14 cellular contexts compared by ENCODE assay signal in genomic region chr5:55218966-55219365, GRCh38. TPM values are rescaled to one million over a fixed set of nuclear protein-coding genes. Genes with fewer than 3 reads are reported as not detected.
DNase-seq lines count a peak whose midpoint lies in the region; ATAC-seq and TF ChIP-seq lines count a peak whose summit lies in the region.
"Had no signal": no experiment of that assay in that cellular context is flagged by ENCODE, and none has a peak within 500 bp of the region (broad histone marks: within the 10 kb centered on the region; RNA-seq: fewer than 3 reads in every experiment).

No MANE protein-coding gene starts in this region.

- peaks cover 63% of the 10 kb centered on the region for H3K27me3 Mint-ChIP-seq in T-helper 17 cell

- H3K27ac Mint-ChIP-seq in T-helper 17 cell: no peak overlapping the region
- H3K27ac Mint-ChIP-seq: stimulated activated naive CD8-positive, alpha-beta T cell treated with anti-CD3 and anti-CD28 coated beads, Interleukin-15, Interleukin-2, amounts not matched to agents 100 ng/mL and 50 ng/mL, for 24 hours had no signal

- no peak for ATAC-seq in lung (ENCODE audit: insufficient read depth, low FRiP score)
- no peak for ATAC-seq in T-helper 17 cell

- intact Hi-C loops in cardiac septum (cut with DNase I): no loop called here

- H3K36me3 Mint-ChIP-seq in T-helper 17 cell (ENCODE audit: low read depth): peaks cover 2% of the 10 kb centered on the region

- CTCF ChIA-PET in RWPE1 (lab: Yijun Ruan, JAX): interaction anchor here (0.6 to 1.3 kb wide), 9 partner anchors 9 to 1763 kb away, joined by 3 to 9 read pairs (median 4); partner anchors contain the start of gene CCNO

- peaks cover 0 to 12% of the 10 kb centered on the region in 2 donors for H3K4me1 ChIP-seq in lung (ENCODE audit: control insufficient read depth in 2 of 2, insufficient read depth in 2 of 2, low read length in 2 of 2)

- WGBS in lung, 2 donors: 35 to 52% methylated on average over 4 of the region's 4 CpGs

- peaks cover 5% of the 10 kb centered on the region for H3K27me3 ChIP-seq in lung (ENCODE audit: control insufficient read depth, insufficient read depth)

- H3K36me3 ChIP-seq in lung (ENCODE audit: control insufficient read depth in 2 of 2, insufficient read depth in 2 of 2, low read length in 2 of 2): no peaks in the 10 kb centered on the region

- H3K27ac ChIP-seq in RWPE1: no peak overlapping the region
- no peak overlapping the region for H3K27ac ChIP-seq in lung (ENCODE audit: low read depth in 1 of 2, low read length in 1 of 2)
- no peak overlapping the region for H3K27ac ChIP-seq in substantia nigra (ENCODE audit: low read depth, low read length, poor library complexity, severe bottlenecking)

- POLR2A ChIA-PET in RWPE1 (lab: Yijun Ruan, JAX; ENCODE audit: low non-redundant PET): interaction anchor here (0.5 kb wide), 1 partner anchor 634 kb away, joined by 4 read pairs; no protein-coding TSS in a partner anchor

- H3K4me3 Mint-ChIP-seq in T-helper 17 cell: no peak overlapping the region
- H3K4me3 Mint-ChIP-seq: stimulated activated naive CD8-positive, alpha-beta T cell treated with anti-CD3 and anti-CD28 coated beads, Interleukin-15, Interleukin-2, amounts not matched to agents 100 ng/mL and 50 ng/mL, for 24 hours had no signal

- peak; percentile 98 for DNase-seq in DMS53 treated with DMSO at 0.1 percent for 48 hours (lab: John Stamatoyannopoulos, UW; ENCODE audit: unreplicated experiment)
- DNase-seq in NCI-H146 treated with DMSO at 0.1 percent for 48 hours (lab: John Stamatoyannopoulos, UW; ENCODE audit: unreplicated experiment): peak; percentile 44
- peak; percentile 89 for DNase-seq in RWPE1 (ENCODE audit: low spot score)
- peak; percentile 88 for DNase-seq in lung (ENCODE audit: low spot score)
- no peak for DNase-seq in anterior cingulate cortex (lab: John Stamatoyannopoulos, UW)
- no peak for DNase-seq in cardiac septum (ENCODE audit: low spot score)
- no peak for DNase-seq in substantia nigra (lab: John Stamatoyannopoulos, UW)
- no peak for DNase-seq in T-helper 17 cell
- DNase-seq: activated CD4-positive, alpha-beta T cell treated with anti-CD3 and anti-CD28 coated beads for 48 hours; head of caudate nucleus; Kasumi-1; mesenchymal stem cell; stimulated activated CD4-positive, alpha-beta T cell treated with anti-CD3 and anti-CD28 coated beads, Interleukin-2, amount 100 ng/mL, for 48 hours had no signal

- no peak overlapping the region for H3K4me3 ChIP-seq in lung

- H3K9me3 ChIP-seq in lung (ENCODE audit: control insufficient read depth in 2 of 2, insufficient read depth in 1 of 2, low read length in 1 of 2) (peaks cover 0 to 11% of the 10 kb centered on the region in 2 donors), T-helper 17 cell (ENCODE audit: control insufficient read depth, low read length, poor library complexity, severe bottlenecking) (no peaks in the 10 kb centered on the region)

- TF ChIP-seq CTCF in RWPE1 (conservative IDR thresholded peaks at IDR 0.05; ENCODE audit: low read depth) (no peak), lung (IDR thresholded peaks at IDR 0.05; ENCODE audit: control extremely low read depth, extremely low read depth) (no peak)

- H3K4me1 Mint-ChIP-seq in T-helper 17 cell: peaks cover 22% of the 10 kb centered on the region

RNA-seq across cellular contexts. Expression of gene MCIDAS, which starts 8.1 kb away (rescaled TPM):
- 1 to 10 TPM in 1 of 2 donors, under 1 TPM in 1; 0.31 to 1.7 TPM for total RNA-seq in lung
- polyA plus RNA-seq in lung: under 1 TPM; 0.23 to 0.93 TPM
- not detected for total RNA-seq in cardiac septum
- not detected for total RNA-seq in T-helper 17 cell

RNA-seq across cellular contexts. Expression of gene CCNO, which starts 14.4 kb away (rescaled TPM):
- 1 to 10 TPM; 4.7 to 8.5 TPM for total RNA-seq in lung
- polyA plus RNA-seq in lung: 1 to 10 TPM; 3.2 to 5.3 TPM
- 0.22 TPM for total RNA-seq in cardiac septum
- total RNA-seq in T-helper 17 cell: not detected

RNA-seq across cellular contexts. Expression of gene CDC20B, which starts 46.0 kb away (rescaled TPM):
- 1 to 10 TPM; 1.4 to 5.7 TPM for total RNA-seq in lung
- polyA plus RNA-seq in lung: under 1 TPM; 0.28 to 0.42 TPM
- total RNA-seq in cardiac septum: not detected
- not detected for total RNA-seq in T-helper 17 cell

RNA-seq across cellular contexts. Expression of gene GPX8, which starts 59.0 kb away (rescaled TPM):
- 10 to 100 TPM; 18.8 to 30.8 TPM for total RNA-seq in lung
- 1 to 10 TPM; 7.5 to 8.6 TPM for polyA plus RNA-seq in lung
- total RNA-seq in cardiac septum: 7.4 TPM
- not detected for total RNA-seq in T-helper 17 cell

Comparison
In these comparisons a context has a peak if more than half of its experiments do, and no peak if none do; other contexts are left out.
1. DNase-seq: peak in DMS53 treated with DMSO at 0.1 percent for 48 hours (single experiment), NCI-H146 treated with DMSO at 0.1 percent for 48 hours (single experiment), RWPE1 (single experiment) and lung (single experiment); none in anterior cingulate cortex (0 of 58), cardiac septum (single experiment), substantia nigra (0 of 49) and T-helper 17 cell (0 of 3).